Comparison of ENCODE assay signal across 24 cellular contexts in genomic region chr14:37994846-37995372, GRCh38.
"Had no signal": no experiment of that assay in that cellular context is flagged by ENCODE, and none has a peak within 500 bp of the region (broad histone marks: within the 10 kb centered on the region; RNA-seq: fewer than 3 reads in every experiment).

No MANE protein-coding gene starts in this region.

- H3K4me3 Mint-ChIP-seq: natural killer cell; neural crest cell; stimulated activated naive B cell treated with anti-CD40 and anti-IgM and Interleukin-4, amounts not matched to agents 10 μg/mL and 1 μg/mL and 100 μg/mL, for 72 hours; stimulated activated naive CD8-positive, alpha-beta T cell treated with anti-CD3 and anti-CD28 coated beads, Interleukin-15, amount 100 ng/mL, for 72 hours had no signal

- H3K4me1 Mint-ChIP-seq: neural crest cell; stimulated activated naive B cell treated with anti-CD40 and anti-IgM and Interleukin-4, amounts not matched to agents 10 μg/mL and 1 μg/mL and 100 μg/mL, for 72 hours; stimulated activated naive CD8-positive, alpha-beta T cell treated with anti-CD3 and anti-CD28 coated beads, Interleukin-15, amount 100 ng/mL, for 72 hours had no signal

- DNase-seq: colonic mucosa; dermis blood vessel endothelial cell; erythroblast; foreskin melanocyte; head of caudate nucleus; islet precursor cell; mammary epithelial cell; mucosa of descending colon; natural killer cell; posterior cingulate gyrus; spleen; stimulated activated CD4-positive, alpha-beta T cell treated with anti-CD3 and anti-CD28 coated beads, Interleukin-15, amount 100 ng/mL, for 24 hours; stimulated activated CD4-positive, alpha-beta T cell treated with anti-CD3 and anti-CD28 coated beads, Interleukin-2, amount 100 ng/mL, for 24 hours; stimulated activated CD4-positive, alpha-beta T cell treated with anti-CD3 and anti-CD28 coated beads, Interleukin-4, amount 100 ng/mL, for 4 hours; stimulated activated naive B cell treated with anti-CD40 and anti-IgM and Interleukin-4, amounts not matched to agents 10 μg/mL and 1 μg/mL and 100 μg/mL, for 72 hours; stimulated activated naive CD8-positive, alpha-beta T cell treated with anti-CD3 and anti-CD28 coated beads, Interleukin-15, amount 100 ng/mL, for 72 hours; testis; upper lobe of right lung had no signal

- H3K36me3 ChIP-seq: colonic mucosa, spleen, tibial nerve, upper lobe of right lung, vagina had no signal

- H3K4me3 ChIP-seq: colonic mucosa, hepatocyte, mucosa of descending colon, spleen, testis, tibial nerve, upper lobe of right lung, vagina had no signal

- H3K36me3 Mint-ChIP-seq: natural killer cell; stimulated activated naive B cell treated with anti-CD40 and anti-IgM and Interleukin-4, amounts not matched to agents 10 μg/mL and 1 μg/mL and 100 μg/mL, for 72 hours had no signal

- H3K27me3 ChIP-seq: colonic mucosa, hepatocyte, spleen, testis, tibial nerve, upper lobe of right lung, vagina had no signal

- H3K27ac Mint-ChIP-seq: natural killer cell; stimulated activated naive B cell treated with anti-CD40 and anti-IgM and Interleukin-4, amounts not matched to agents 10 μg/mL and 1 μg/mL and 100 μg/mL, for 72 hours; stimulated activated naive CD8-positive, alpha-beta T cell treated with anti-CD3 and anti-CD28 coated beads, Interleukin-15, amount 100 ng/mL, for 72 hours had no signal

- H3K4me2 ChIP-seq: hepatocyte had no signal

- H3K9me3 Mint-ChIP-seq: natural killer cell; neural crest cell; stimulated activated naive B cell treated with anti-CD40 and anti-IgM and Interleukin-4, amounts not matched to agents 10 μg/mL and 1 μg/mL and 100 μg/mL, for 72 hours; stimulated activated naive CD8-positive, alpha-beta T cell treated with anti-CD3 and anti-CD28 coated beads, Interleukin-15, amount 100 ng/mL, for 72 hours had no signal

- H3K79me2 ChIP-seq: hepatocyte had no signal

- H3K4me1 ChIP-seq: colonic mucosa, spleen, testis, tibial nerve, upper lobe of right lung, vagina had no signal

- H3K27me3 Mint-ChIP-seq: stimulated activated naive B cell treated with anti-CD40 and anti-IgM and Interleukin-4, amounts not matched to agents 10 μg/mL and 1 μg/mL and 100 μg/mL, for 72 hours; stimulated activated naive CD8-positive, alpha-beta T cell treated with anti-CD3 and anti-CD28 coated beads, Interleukin-15, amount 100 ng/mL, for 72 hours had no signal

- H3K9me3 ChIP-seq: colonic mucosa, mucosa of descending colon, spleen, testis, tibial nerve, upper lobe of right lung, vagina had no signal

- H3K27ac ChIP-seq: colonic mucosa, hepatocyte, spleen, testis, tibial nerve, upper lobe of right lung, vagina had no signal

- ATAC-seq: left lobe of liver; mucosa of descending colon; natural killer cell; sciatic nerve; stimulated activated naive B cell treated with anti-CD40 and anti-IgM and Interleukin-4, amounts not matched to agents 10 μg/mL and 1 μg/mL and 100 μg/mL, for 72 hours; stimulated activated naive CD8-positive, alpha-beta T cell treated with anti-CD3 and anti-CD28 coated beads, Interleukin-15, amount 100 ng/mL, for 72 hours; upper lobe of right lung had no signal
